In the genomic region with DNA sequence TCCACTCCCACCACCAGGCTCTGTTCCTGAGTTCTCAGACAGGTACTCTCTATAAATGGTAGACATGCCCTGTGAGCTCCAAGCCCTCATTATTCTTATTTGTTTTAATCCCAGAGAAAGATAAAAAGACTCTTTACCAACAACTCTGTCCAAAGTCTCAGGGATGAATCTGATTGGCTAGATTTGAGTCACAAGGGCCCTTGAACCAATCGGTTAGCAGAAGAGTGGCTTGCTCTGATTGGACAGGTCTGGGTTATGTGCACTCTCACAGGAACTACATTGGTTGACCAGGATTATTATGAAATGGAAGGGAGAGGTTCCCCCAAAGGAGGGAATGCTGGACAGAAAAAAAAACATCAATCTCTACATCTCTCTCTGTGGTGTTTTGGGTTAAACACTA, we compare ENCODE assay signal across 18 cellular contexts. TPM values are rescaled to one million over a fixed set of nuclear protein-coding genes. Genes with fewer than 3 reads are reported as not detected.
A peak's percentile ranks its signal among the peaks of the same experiment; 100 is the strongest.
DNase-seq lines count a peak whose midpoint lies in the region; ATAC-seq, FAIRE-seq and TF ChIP-seq lines count a peak whose summit lies in the region.
"Had no signal": no experiment of that assay in that cellular context is flagged by ENCODE, and none has a peak within 500 bp of the region (broad histone marks: within the 10 kb centered on the region; RNA-seq: fewer than 3 reads in every experiment).

No MANE protein-coding gene starts in this region.

- no peak for TF ChIP-seq RAD21 in K562 (CRISPR knock-in tag; conservative IDR thresholded peaks at IDR 0.05 in 1 of 2, IDR thresholded peaks at IDR 0.05 in 1 of 2)

- no peak for TF ChIP-seq CTCF in OCI-LY7 (conservative IDR thresholded peaks at IDR 0.05; ENCODE audit: low read length)
- no peak for TF ChIP-seq CTCF in K562 (IDR thresholded peaks at IDR 0.05 in 2 of 3, conservative IDR thresholded peaks at IDR 0.05 in 1 of 3; ENCODE audit: insufficient read depth in 2 of 3, low read depth in 1 of 3, low read length in 3 of 3)
- no peak for TF ChIP-seq CTCF in endodermal cell (conservative IDR thresholded peaks at IDR 0.05)

- H3K27me3 Mint-ChIP-seq in activated naive CD4-positive, alpha-beta T cell treated with anti-CD3 and anti-CD28 coated beads, Interleukin-2, amount 10 ng/mL, durations not matched to agents 7 days and 5 days = no peaks in the 10 kb centered on the region
- H3K27me3 Mint-ChIP-seq in stimulated activated naive CD8-positive, alpha-beta T cell treated with anti-CD3 and anti-CD28 coated beads, Interleukin-15, amount 100 ng/mL, for 72 hours = no peaks in the 10 kb centered on the region
- no peaks in the 10 kb centered on the region for H3K27me3 Mint-ChIP-seq in endodermal cell (ENCODE audit: insufficient read depth)

- TF ChIP-seq POLR2A in K562 (conservative IDR thresholded peaks at IDR 0.05) = no peak

- no peak overlapping the region for H3K9ac ChIP-seq in K562 (ENCODE audit: insufficient read depth in 1 of 2, low read depth in 2 of 2, low read length in 2 of 2)
- no peak overlapping the region for H3K9ac ChIP-seq in endodermal cell (ENCODE audit: extremely low read depth, low read length, poor library complexity, severe bottlenecking)

- peaks cover 5% of the 10 kb centered on the region; the same call in 1 of the 2 replicates for H3K9me3 ChIP-seq in OCI-LY7 (ENCODE audit: low read length)
- H3K9me3 ChIP-seq in K562 (replicated peaks; ENCODE audit: control insufficient read depth, insufficient read depth, low read depth, low read length) = peaks cover 3% of the 10 kb centered on the region
- no peaks in the 10 kb centered on the region for H3K9me3 ChIP-seq in endodermal cell (ENCODE audit: control insufficient read depth, low read length)

- no peak for DNase-seq in activated naive CD4-positive, alpha-beta T cell treated with anti-CD3 and anti-CD28 coated beads, Interleukin-2, amount 10 ng/mL, durations not matched to agents 7 days and 5 days
- DNase-seq in activated naive CD4-positive, alpha-beta T cell (lab: John Stamatoyannopoulos, UW) = no peak
- no peak for DNase-seq in OCI-LY7 (ENCODE audit: low spot score)
- DNase-seq in K562 (ENCODE audit: extremely low read depth in 1 of 4, low spot score in 3 of 4) = peak in 3 of 4 experiments; percentile 70 to 73 (median 70)
- DNase-seq in stimulated activated naive CD8-positive, alpha-beta T cell treated with anti-CD3 and anti-CD28 coated beads, Interleukin-15, amount 100 ng/mL, for 72 hours = no peak
- no peak for DNase-seq in hippocampal formation (lab: John Stamatoyannopoulos, UW)
- DNase-seq in endodermal cell = no peak
- DNase-seq: glutamatergic neuron; HFFc6; midbrain; NCI-H187 treated with DMSO at 0.1 percent for 48 hours; NCI-H69; stimulated activated CD4-positive, alpha-beta T cell treated with anti-CD3 and anti-CD28 coated beads, Interleukin-12 subunit alpha, Interleukin-12 subunit beta, amount 100 ng/mL, for 4 hours; T1000 had no signal

- BruUV-seq in OCI-LY7 (replicated peaks; lab: Mats Ljungman, UMichigan) (no TSS peak), K562 (replicated peaks; lab: Mats Ljungman, UMichigan) (no TSS peak)

- H3K27ac ChIP-seq in OCI-LY7 (ENCODE audit: low read depth, low read length, poor library complexity, severe bottlenecking) = peak overlapping the region; percentile 58
- H3K27ac ChIP-seq in K562 (ENCODE audit: extremely low read depth, low read depth, low read length) = no peak overlapping the region
- H3K27ac ChIP-seq in endodermal cell (ENCODE audit: low read depth, low read length) = no peak overlapping the region
- H3K27ac ChIP-seq: epithelial cell of prostate had no signal

- peaks cover 88% of the 10 kb centered on the region for H3K36me3 ChIP-seq in OCI-LY7 (ENCODE audit: insufficient read depth, low read length)
- peaks cover 42% of the 10 kb centered on the region for H3K36me3 ChIP-seq in K562 (ENCODE audit: control insufficient read depth, insufficient read depth, low read length)
- H3K36me3 ChIP-seq in endodermal cell (ENCODE audit: control insufficient read depth, insufficient read depth, low read length) = peaks cover 2% of the 10 kb centered on the region

- WGBS in K562 (ENCODE audit: insufficient coverage, low coverage, missing lambda C conversion rate) = 67% methylated on average over 1 of the region's 1 CpG
- WGBS in endodermal cell (ENCODE audit: insufficient coverage in 1 of 2, insufficient read length in 1 of 2), 2 experiments = 94 to 100% methylated on average over 1 of the region's 1 CpG

- H3K79me2 ChIP-seq in OCI-LY7 (ENCODE audit: insufficient read depth, low read depth, low read length) (peaks cover 90% of the 10 kb centered on the region), K562 (ENCODE audit: control insufficient read depth, insufficient read depth, low read length) (peaks cover 75% of the 10 kb centered on the region)

- in situ Hi-C loops in K562 (cut with MboI) = no loop called here

- no peak for TF ChIP-seq EP300 in K562 (IDR thresholded peaks at IDR 0.05; ENCODE audit: low read length)

- CTCF ChIA-PET in activated naive CD4-positive, alpha-beta T cell treated with anti-CD3 and anti-CD28 coated beads, Interleukin-2, amount 10 ng/mL, durations not matched to agents 7 days and 5 days (lab: Charles Lee) = no interaction called here
- CTCF ChIA-PET in OCI-LY7 (lab: Charles Lee; ENCODE audit: unreplicated experiment) (no interaction called here), K562 (lab: Yijun Ruan, JAX; ENCODE audit: low intra/inter-chr PET ratio) (no interaction called here)

- peaks cover 7% of the 10 kb centered on the region for H3K9me3 Mint-ChIP-seq in activated naive CD4-positive, alpha-beta T cell treated with anti-CD3 and anti-CD28 coated beads, Interleukin-2, amount 10 ng/mL, durations not matched to agents 7 days and 5 days
- peaks cover 0 to 10% of the 10 kb centered on the region in 2 donors for H3K9me3 Mint-ChIP-seq in stimulated activated naive CD8-positive, alpha-beta T cell treated with anti-CD3 and anti-CD28 coated beads, Interleukin-15, amount 100 ng/mL, for 72 hours
- H3K9me3 Mint-ChIP-seq in endodermal cell = no peaks in the 10 kb centered on the region
- H3K9me3 Mint-ChIP-seq: HFFc6 had no signal

- peak overlapping the region; percentile 30 for H3K4me3 Mint-ChIP-seq in activated naive CD4-positive, alpha-beta T cell treated with anti-CD3 and anti-CD28 coated beads, Interleukin-2, amount 10 ng/mL, durations not matched to agents 7 days and 5 days
- peak overlapping the region; percentile 6 to 58 for H3K4me3 Mint-ChIP-seq in stimulated activated naive CD8-positive, alpha-beta T cell treated with anti-CD3 and anti-CD28 coated beads, Interleukin-15, amount 100 ng/mL, for 72 hours
- H3K4me3 Mint-ChIP-seq in endodermal cell = no peak overlapping the region
- H3K4me3 Mint-ChIP-seq: HFFc6 had no signal

- peak overlapping the region; percentile 97 for H3K27ac Mint-ChIP-seq in activated naive CD4-positive, alpha-beta T cell treated with anti-CD3 and anti-CD28 coated beads, Interleukin-2, amount 10 ng/mL, durations not matched to agents 7 days and 5 days
- no peak overlapping the region for H3K27ac Mint-ChIP-seq in stimulated activated naive CD8-positive, alpha-beta T cell treated with anti-CD3 and anti-CD28 coated beads, Interleukin-15, amount 100 ng/mL, for 72 hours
- H3K27ac Mint-ChIP-seq in endodermal cell = no peak overlapping the region

- no peak overlapping the region for H2AFZ ChIP-seq in OCI-LY7 (ENCODE audit: low read length)
- H2AFZ ChIP-seq in K562 (ENCODE audit: low read depth, low read length) = no peak overlapping the region

- H3K9me2 ChIP-seq in OCI-LY7 (ENCODE audit: insufficient read depth, low read length) = no peaks in the 10 kb centered on the region

- no peaks in the 10 kb centered on the region for H3K9me1 ChIP-seq in K562 (ENCODE audit: control insufficient read depth, insufficient read depth, low read length)

- peaks cover 100% of the 10 kb centered on the region for H3K4me1 Mint-ChIP-seq in activated naive CD4-positive, alpha-beta T cell treated with anti-CD3 and anti-CD28 coated beads, Interleukin-2, amount 10 ng/mL, durations not matched to agents 7 days and 5 days
- peaks cover 100% of the 10 kb centered on the region for H3K4me1 Mint-ChIP-seq in stimulated activated naive CD8-positive, alpha-beta T cell treated with anti-CD3 and anti-CD28 coated beads, Interleukin-15, amount 100 ng/mL, for 72 hours
- no peaks in the 10 kb centered on the region for H3K4me1 Mint-ChIP-seq in endodermal cell

- peaks cover 71% of the 10 kb centered on the region for H3K4me1 ChIP-seq in OCI-LY7 (ENCODE audit: insufficient read depth, low read length, poor library complexity, severe bottlenecking)
- H3K4me1 ChIP-seq in K562 (replicated peaks in 1 of 2; ENCODE audit: control insufficient read depth in 2 of 2, insufficient read depth in 2 of 2, low read length in 2 of 2) = peaks cover 25 to 27% of the 10 kb centered on the region in 2 experiments
- no peaks in the 10 kb centered on the region for H3K4me1 ChIP-seq in endodermal cell (ENCODE audit: control insufficient read depth, insufficient read depth, low read length)

- H3K27me3 ChIP-seq in K562 (ENCODE audit: control insufficient read depth in 2 of 2, insufficient read depth in 2 of 2, low read length in 2 of 2) = no peaks in the 10 kb centered on the region
- no peaks in the 10 kb centered on the region for H3K27me3 ChIP-seq in endodermal cell (ENCODE audit: control insufficient read depth, insufficient read depth, low read length, poor library complexity, severe bottlenecking)

- intact Hi-C loops in OCI-LY7 (cut with micrococcal nuclease; ENCODE audit: unreplicated experiment) (no loop called here), K562 (cut with micrococcal nuclease) (no loop called here)

- H3K36me3 Mint-ChIP-seq in activated naive CD4-positive, alpha-beta T cell treated with anti-CD3 and anti-CD28 coated beads, Interleukin-2, amount 10 ng/mL, durations not matched to agents 7 days and 5 days = peaks cover 87% of the 10 kb centered on the region
- peaks cover 5% of the 10 kb centered on the region for H3K36me3 Mint-ChIP-seq in endodermal cell (ENCODE audit: low read depth)

- no peak for FAIRE-seq in K562 (lab: Jason Lieb, UNC)
- FAIRE-seq: kidney had no signal

- ATAC-seq in K562 = no peak
- ATAC-seq in stimulated activated naive CD8-positive, alpha-beta T cell treated with anti-CD3 and anti-CD28 coated beads, Interleukin-15, amount 100 ng/mL, for 72 hours = no peak
- no peak for ATAC-seq in SK-N-SH treated with all-trans-retinoic acid at 6 μM for 48 hours
- ATAC-seq: Right ventricle myocardium inferior had no signal

- H3K4me3 ChIP-seq in OCI-LY7 (ENCODE audit: low read depth, low read length, poor library complexity, severe bottlenecking) = peak overlapping the region; percentile 10
- H3K4me3 ChIP-seq in K562 = no peak overlapping the region
- no peak overlapping the region for H3K4me3 ChIP-seq in endodermal cell (ENCODE audit: low read length)

- H3K4me2 ChIP-seq in OCI-LY7 (ENCODE audit: low read length) (peak overlapping the region; percentile 66), K562 (ENCODE audit: insufficient read depth, low read length) (no peak overlapping the region)

- POLR2A ChIA-PET in OCI-LY7 (lab: Charles Lee) (interaction anchor here (1.5 kb wide), 1 partner anchor 10 kb away, joined by 5 read pairs; no protein-coding TSS in a partner anchor), K562 (lab: Yijun Ruan, JAX) (no interaction called here)

- H4K20me1 ChIP-seq in OCI-LY7 (ENCODE audit: insufficient read depth, low read length) (peaks cover 19% of the 10 kb centered on the region), K562 (replicated peaks; ENCODE audit: control insufficient read depth, insufficient read depth, low read length) (no peaks in the 10 kb centered on the region)

RNA-seq across cellular contexts. Expression of a gene that starts 7.5 kb away (rescaled TPM):
- 119 and 125 TPM in 2 replicates for total RNA-seq in OCI-LY7 (2014; rRNA removed; shearing (Covaris generic))
- total RNA-seq in OCI-LY7 (2022) (214 and 232 TPM in 2 replicates), K562 (2014; rRNA removed) (117 and 145 TPM in 2 replicates), K562 (2014; rRNA removed; fragmentation: Illumina TruSeq; extraction: Trizol) (49.5 and 60.5 TPM in 2 replicates), K562 (2015; rRNA removed; fragmentation: Illumina TruSeq; extraction: Trizol) (71.8 and 72.5 TPM in 2 replicates), K562 (2021) (185 and 186 TPM in 2 replicates), endodermal cell (10 to 100 TPM; 33.4 to 34.9 TPM)
- 27.5 and 42.5 TPM in 2 replicates for total RNA-seq in K562 (2011; cell fraction: chromatin; rRNA removed; ENCODE audit: low replicate concordance)
- total RNA-seq in K562 (2011; cell fraction: nucleolus; rRNA removed) = 32.2 and 34.5 TPM in 2 replicates
- total RNA-seq in K562 (2011; cell fraction: nucleoplasm; rRNA removed) = 35.0 and 39.8 TPM in 2 replicates
- polyA plus RNA-seq in K562 (2011; rRNA removed) (33.9 and 39.4 TPM in 2 replicates), K562 (2014; fragmentation: Illumina TruSeq; extraction: Trizol) (161 TPM in 2 replicates), K562 (2014; fragmentation: Nextera tagmentation; extraction: Ambion mirVana) (10 to 100 TPM; 27.7 to 33.4 TPM), K562 (2014; rRNA removed) (91.2 and 100 TPM in 2 replicates)
- 54.4 and 79.1 TPM in 2 replicates for polyA plus RNA-seq in K562 (2011; cell fraction: cytosol; rRNA removed)
- polyA plus RNA-seq in K562 (2011; cell fraction: nucleus; rRNA removed) = 33.5 and 46.0 TPM in 2 replicates
- polyA plus RNA-seq in K562 (2012) = 111 and 131 TPM in 2 replicates
- 21.2 and 25.2 TPM in 2 replicates for polyA minus RNA-seq in K562 (2011; rRNA and poly(A)+ RNA removed)
- 32.1 and 32.6 TPM in 2 replicates for polyA minus RNA-seq in K562 (2011; cell fraction: cytosol; rRNA and poly(A)+ RNA removed)
- polyA minus RNA-seq in K562 (2011; cell fraction: nucleus; rRNA and poly(A)+ RNA removed) = 15.1 and 19.7 TPM in 2 replicates
- 191 TPM for polyA plus RNA-seq in endodermal cell (2013, experiment 1 of 2)
- 190 TPM for polyA plus RNA-seq in endodermal cell (2013, experiment 2 of 2)

RNA-seq across cellular contexts. Expression of a gene that starts 37.9 kb away (rescaled TPM):
- total RNA-seq in OCI-LY7 (2014; rRNA removed; shearing (Covaris generic)) = 50.1 and 58.9 TPM in 2 replicates
- total RNA-seq in OCI-LY7 (2022) = 66.1 and 69.0 TPM in 2 replicates
- total RNA-seq in K562 (2011; cell fraction: chromatin; rRNA removed; ENCODE audit: low replicate concordance) = 52.2 and 130 TPM in 2 replicates
- total RNA-seq in K562 (2011; cell fraction: nucleolus; rRNA removed) = 84.1 and 104 TPM in 2 replicates
- total RNA-seq in K562 (2011; cell fraction: nucleoplasm; rRNA removed) = 79.9 and 86.4 TPM in 2 replicates
- 30.6 and 40.4 TPM in 2 replicates for total RNA-seq in K562 (2014; rRNA removed)
- 15.5 and 16.6 TPM in 2 replicates for total RNA-seq in K562 (2014; rRNA removed; fragmentation: Illumina TruSeq; extraction: Trizol)
- total RNA-seq in K562 (2015; rRNA removed; fragmentation: Illumina TruSeq; extraction: Trizol) = 18.5 and 21.1 TPM in 2 replicates
- 48.6 and 51.2 TPM in 2 replicates for total RNA-seq in K562 (2021)
- polyA plus RNA-seq in K562 (2011; rRNA removed) = 25.6 and 34.8 TPM in 2 replicates
- 33.1 and 49.1 TPM in 2 replicates for polyA plus RNA-seq in K562 (2011; cell fraction: cytosol; rRNA removed)
- 59.7 and 85.8 TPM in 2 replicates for polyA plus RNA-seq in K562 (2011; cell fraction: nucleus; rRNA removed)
- polyA plus RNA-seq in K562 (2012) = 22.4 and 33.6 TPM in 2 replicates
- polyA plus RNA-seq in K562 (2014; fragmentation: Illumina TruSeq; extraction: Trizol) = 16.5 and 20.7 TPM in 2 replicates
- polyA plus RNA-seq in K562 (2014; fragmentation: Nextera tagmentation; extraction: Ambion mirVana) = 1 to 10 TPM; 2.1 to 2.5 TPM
- 25.4 and 30.1 TPM in 2 replicates for polyA plus RNA-seq in K562 (2014; rRNA removed)
- 31.9 and 39.3 TPM in 2 replicates for polyA minus RNA-seq in K562 (2011; rRNA and poly(A)+ RNA removed)
- polyA minus RNA-seq in K562 (2011; cell fraction: cytosol; rRNA and poly(A)+ RNA removed) = 43.7 and 62.8 TPM in 2 replicates
- polyA minus RNA-seq in K562 (2011; cell fraction: nucleus; rRNA and poly(A)+ RNA removed) = 33.7 and 40.1 TPM in 2 replicates
- 10 to 100 TPM; 44.2 to 59.2 TPM for total RNA-seq in endodermal cell
- 20.7 TPM for polyA plus RNA-seq in endodermal cell (2013, experiment 1 of 2)
- 21.3 TPM for polyA plus RNA-seq in endodermal cell (2013, experiment 2 of 2)

Comparison
In these comparisons a context has a peak if more than half of its experiments do, and no peak if none do; other contexts are left out.
1. DNase-seq: peak in K562 (3 of 4); none in activated naive CD4-positive, alpha-beta T cell treated with anti-CD3 and anti-CD28 coated beads, Interleukin-2, amount 10 ng/mL, durations not matched to agents 7 days and 5 days (single experiment), activated naive CD4-positive, alpha-beta T cell (0 of 4), OCI-LY7 (single experiment), stimulated activated naive CD8-positive, alpha-beta T cell treated with anti-CD3 and anti-CD28 coated beads, Interleukin-15, amount 100 ng/mL, for 72 hours (0 of 2), hippocampal formation (0 of 2) and endodermal cell (single experiment).